ENCODE assay signal across 8 cellular contexts in genomic region chr19:46493236-46494114, GRCh38.
DNase-seq lines count a peak whose midpoint lies in the region; ATAC-seq and TF ChIP-seq lines count a peak whose summit lies in the region.

No MANE protein-coding gene starts in this region.

- peaks cover 3% of the 10 kb centered on the region for H3K4me1 ChIP-seq in rectal smooth muscle tissue (ENCODE audit: control insufficient read depth, insufficient read depth, low read length)

- DNase-seq in GM13976 (ENCODE audit: low spot score) (peak; percentile 38), head of caudate nucleus (peak in 23 of 42 donors; percentile 21 to 67 (median 53)), NCI-H524 (lab: John Stamatoyannopoulos, UW) (no peak), T-helper 9 cell (no peak), cortex of kidney (lab: John Stamatoyannopoulos, UW) (no peak)
- peak; percentile 51 for DNase-seq in activated T-cell treated with anti-CD3 and anti-CD28 coated beads, Interleukin-2, amount 50 U/mL, for 1 hour

- no peak for TF ChIP-seq CTCF in GM13976 (IDR thresholded peaks at IDR 0.05; ENCODE audit: borderline replicate concordance, control extremely low read depth, extremely low read depth, insufficient read depth, missing control alignments)

- H3K27ac ChIP-seq in rectal smooth muscle tissue (ENCODE audit: low read depth, low read length), result no peak overlapping the region

- intact Hi-C loops in head of caudate nucleus (cut with DNase I), result no loop called here

- H3K36me3 ChIP-seq in rectal smooth muscle tissue (ENCODE audit: control insufficient read depth, insufficient read depth, low read length), result no peaks in the 10 kb centered on the region

- peak overlapping the region; percentile 30 for H3K9ac ChIP-seq in rectal smooth muscle tissue (ENCODE audit: low read length)

- in situ Hi-C loops in GM13976 (cut with MboI; ENCODE audit: low sequenced_read_pairs, unreplicated experiment), result loop anchor here (5.0 kb wide), 1 partner anchor 91 kb away; no protein-coding TSS in a partner anchor

- H3K27me3 ChIP-seq in rectal smooth muscle tissue (ENCODE audit: control insufficient read depth, insufficient read depth, low read length), result peaks cover 12% of the 10 kb centered on the region

- no peak for ATAC-seq in GM21367 (IDR thresholded peaks at IDR 0.05; ENCODE audit: unreplicated experiment)

- H3K4me3 ChIP-seq in rectal smooth muscle tissue (ENCODE audit: low read length), result peak overlapping the region; percentile 61

Comparison
In these comparisons a context has a peak if more than half of its experiments do, and no peak if none do; other contexts are left out.
1. DNase-seq: peak in GM13976 (single experiment), activated T-cell treated with anti-CD3 and anti-CD28 coated beads, Interleukin-2, amount 50 U/mL, for 1 hour (single experiment) and head of caudate nucleus (23 of 42); none in NCI-H524 (0 of 2), T-helper 9 cell (single experiment) and cortex of kidney (single experiment).